15 cellular contexts compared by ENCODE assay signal in the genomic region with DNA sequence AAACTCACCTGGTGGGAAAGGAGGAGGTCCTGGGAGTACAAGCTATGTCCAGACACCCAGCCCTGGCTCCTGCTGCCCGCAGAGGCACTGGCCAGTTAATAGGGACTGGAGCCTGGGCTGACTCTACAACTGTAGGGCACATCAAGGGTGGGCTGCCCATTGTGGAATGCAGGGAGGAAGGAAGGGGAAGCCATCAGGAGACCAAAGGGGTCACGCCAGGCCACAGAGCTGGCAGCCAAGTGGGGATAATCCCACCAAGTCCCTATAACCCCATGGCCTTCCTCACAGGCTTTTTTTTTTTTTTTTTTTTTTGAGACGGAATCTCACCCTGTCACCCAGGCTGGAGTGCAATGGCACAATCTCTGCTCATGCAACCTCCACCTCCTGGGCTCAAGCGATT. TPM values are rescaled to one million over a fixed set of nuclear protein-coding genes. Genes with fewer than 3 reads are reported as not detected.
A peak's percentile ranks its signal among the peaks of the same experiment; 100 is the strongest.
DNase-seq lines count a peak whose midpoint lies in the region; ATAC-seq and TF ChIP-seq lines count a peak whose summit lies in the region.
"Had no signal": no experiment of that assay in that cellular context is flagged by ENCODE, and none has a peak within 500 bp of the region (broad histone marks: within the 10 kb centered on the region; RNA-seq: fewer than 3 reads in every experiment).

No MANE protein-coding gene starts in this region.

- intact Hi-C loops in left ventricle myocardium inferior (cut with micrococcal nuclease), result no loop called here
- intact Hi-C loops in heart left ventricle (cut with DNase I), result loop anchor here in 6 of 10 donors (10.0 kb wide), 2 partner anchors 285 to 445 kb away; partner anchors contain the start of gene DMAP1 (in 5 of the 6)
- intact Hi-C loops in dorsolateral prefrontal cortex (cut with DNase I), result no loop called here

- 93 to 96% (median 94%) methylated on average over 4 of the region's 4 CpGs for whole genome bisulfite sequencing in heart left ventricle, 4 donors

- TF ChIP-seq CTCF in left ventricle myocardium inferior (IDR thresholded peaks at IDR 0.05; ENCODE audit: borderline replicate concordance), result no peak
- TF ChIP-seq CTCF in heart left ventricle (IDR thresholded peaks at IDR 0.05), result no peak
- no peak for TF ChIP-seq CTCF in dorsolateral prefrontal cortex (IDR thresholded peaks at IDR 0.05 in 54 of 56, conservative IDR thresholded peaks at IDR 0.05 in 2 of 56; ENCODE audit: low read depth in 1 of 56, partially characterized antibody in 56 of 56)

- H3K4me1 ChIP-seq in left ventricle myocardium inferior (peaks cover 15% of the 10 kb centered on the region), heart left ventricle (peaks cover 0 to 10% (median 1%) of the 10 kb centered on the region in 12 donors)
- peaks cover 3% of the 10 kb centered on the region for H3K4me1 ChIP-seq in effector memory CD4-positive, alpha-beta T cell (ENCODE audit: control insufficient read depth, insufficient read depth, low read length, poor library complexity, severe bottlenecking)

- H3K27ac ChIP-seq in left ventricle myocardium inferior (replicated peaks), result peak overlapping the region; percentile 80
- peak overlapping the region in 5 of 12 donors; percentile 33 to 66 (median 59) for H3K27ac ChIP-seq in heart left ventricle
- H3K27ac ChIP-seq in angular gyrus (ENCODE audit: low read depth, low read length), result peak overlapping the region; percentile 67
- peak overlapping the region in 56 of 59 donors; percentile 15 to 90 (median 73) for H3K27ac ChIP-seq in dorsolateral prefrontal cortex
- H3K27ac ChIP-seq in temporal lobe (ENCODE audit: low read depth, low read length), result peak overlapping the region; percentile 74
- H3K27ac ChIP-seq in effector memory CD4-positive, alpha-beta T cell (ENCODE audit: insufficient read depth, low read length, poor library complexity, severe bottlenecking), result no peak overlapping the region
- H3K27ac ChIP-seq: BLaER1 treated with 17β-estradiol and CSF1 and Interleukin-3, amounts not matched to agents 10 nM and 100 nM; HL-60 had no signal

- H3K4me3 ChIP-seq in left ventricle myocardium inferior (no peak overlapping the region), heart left ventricle (no peak overlapping the region), dorsolateral prefrontal cortex (peak overlapping the region in 1 of 59 donors; percentile 23)
- H3K4me3 ChIP-seq in effector memory CD4-positive, alpha-beta T cell (ENCODE audit: insufficient read depth, low read depth, low read length, poor library complexity, severe bottlenecking), result no peak overlapping the region
- H3K4me3 ChIP-seq: BLaER1 treated with 17β-estradiol and CSF1 and Interleukin-3, amounts not matched to agents 10 nM and 100 nM; GM23338 had no signal

- no peaks in the 10 kb centered on the region for H3K27me3 ChIP-seq in left ventricle myocardium inferior (ENCODE audit: low read depth)
- H3K27me3 ChIP-seq in heart left ventricle, result no peaks in the 10 kb centered on the region
- H3K27me3 ChIP-seq in dorsolateral prefrontal cortex, result no peaks in the 10 kb centered on the region
- H3K27me3 ChIP-seq in effector memory CD4-positive, alpha-beta T cell (replicated peaks; ENCODE audit: control insufficient read depth, insufficient read depth, low read length, poor library complexity, severe bottlenecking), result no peaks in the 10 kb centered on the region
- H3K27me3 ChIP-seq: BLaER1 treated with 17β-estradiol and CSF1 and Interleukin-3, amounts not matched to agents 10 nM and 100 nM had no signal

- DNase-seq in left ventricle myocardium inferior (no peak), heart left ventricle (no peak), dorsolateral prefrontal cortex (no peak), DMS53 treated with DMSO at 0.1 percent for 48 hours (lab: John Stamatoyannopoulos, UW; ENCODE audit: unreplicated experiment) (no peak)
- no peak for DNase-seq in effector memory CD4-positive, alpha-beta T cell
- DNase-seq: 8988T; AML-193; CD4-positive, CD25-positive, alpha-beta regulatory T cell; DMS53 had no signal

- TF ChIP-seq POLR2A in heart left ventricle (IDR thresholded peaks at IDR 0.05), result no peak

- H3K36me3 ChIP-seq in left ventricle myocardium inferior (peaks cover 3% of the 10 kb centered on the region), heart left ventricle (peaks cover 0 to 12% (median 1%) of the 10 kb centered on the region in 9 donors)
- H3K36me3 ChIP-seq in effector memory CD4-positive, alpha-beta T cell (ENCODE audit: control insufficient read depth, insufficient read depth, low read length), result no peaks in the 10 kb centered on the region

- ATAC-seq in heart left ventricle, result no peak
- ATAC-seq: GM23338 had no signal

- H3K9me3 ChIP-seq in left ventricle myocardium inferior (replicated peaks) (no peaks in the 10 kb centered on the region), heart left ventricle (no peaks in the 10 kb centered on the region)
- H3K9me3 ChIP-seq in effector memory CD4-positive, alpha-beta T cell (ENCODE audit: control insufficient read depth, low read length), result no peaks in the 10 kb centered on the region
- H3K9me3 ChIP-seq: BLaER1 treated with 17β-estradiol and CSF1 and Interleukin-3, amounts not matched to agents 10 nM and 100 nM had no signal

RNA-seq across cellular contexts. Expression of gene TMEM53, which starts 14.7 kb away (rescaled TPM):
- total RNA-seq in left ventricle myocardium inferior (11.5 TPM), heart left ventricle (10 to 100 TPM in 6 of 9 donors, 1 to 10 TPM in 3; 8.5 to 18.1 (median 12.5) TPM), dorsolateral prefrontal cortex (10 to 100 TPM in 78 of 120 experiments, 1 to 10 TPM in 42; 6.1 to 18.4 (median 11.0) TPM), temporal lobe (2.0 TPM)
- polyA plus RNA-seq in heart left ventricle, result 10 to 100 TPM in 1 of 2 donors, 1 to 10 TPM in 1; 8.6 to 20.0 TPM

RNA-seq across cellular contexts. Expression of gene ARMH1, which starts 14.9 kb away (rescaled TPM):
- 1.1 TPM for total RNA-seq in left ventricle myocardium inferior
- 1 to 10 TPM in 2 of 9 donors, under 1 TPM in 4, not detected in 3; 0.33 to 9.9 (median 0.64) TPM for total RNA-seq in heart left ventricle
- polyA plus RNA-seq in heart left ventricle, result under 1 TPM; 0.62 to 0.88 TPM
- 10 to 100 TPM in 97 of 120 experiments, 1 to 10 TPM in 23; 5.2 to 28.0 (median 13.0) TPM for total RNA-seq in dorsolateral prefrontal cortex
- 3.2 TPM for total RNA-seq in temporal lobe
- total RNA-seq: Daoy had no signal
- polyA plus RNA-seq: GM23338 had no signal

Comparison
In these comparisons a context has a peak if more than half of its experiments do, and no peak if none do; other contexts are left out.
1. intact Hi-C loops: an anchor here in heart left ventricle (10.0 kb wide); none called in left ventricle myocardium inferior and dorsolateral prefrontal cortex.